ENCODE assay signal across 16 cellular contexts in the genomic region with DNA sequence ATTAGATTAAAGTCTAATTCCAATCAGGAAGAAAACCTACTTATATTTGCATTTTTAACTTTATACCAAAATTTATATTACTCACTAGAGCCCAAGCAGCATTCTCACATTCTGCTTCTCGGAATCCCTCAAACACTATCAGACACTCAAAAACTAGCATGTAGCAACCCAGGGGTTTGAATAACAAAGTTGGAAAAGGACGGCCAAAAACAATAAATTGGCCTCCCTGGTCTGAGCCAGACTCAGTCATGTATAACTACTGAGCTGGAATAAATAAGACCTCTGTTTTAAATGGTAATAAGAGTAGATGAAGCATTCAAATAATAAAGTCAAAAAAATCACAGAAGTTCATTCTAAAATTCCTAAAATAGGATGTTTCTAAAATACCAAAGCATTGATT.
DNase-seq lines count a peak whose midpoint lies in the region; ATAC-seq and TF ChIP-seq lines count a peak whose summit lies in the region.
"Had no signal": no experiment of that assay in that cellular context is flagged by ENCODE, and none has a peak within 500 bp of the region (broad histone marks: within the 10 kb centered on the region; RNA-seq: fewer than 3 reads in every experiment).

No MANE protein-coding gene starts in this region.

- ATAC-seq in HG02759 (IDR thresholded peaks at IDR 0.05; ENCODE audit: unreplicated experiment) = no peak

- DNase-seq in AG09319 (ENCODE audit: extremely low read depth, low read depth) = peak; percentile 69
- DNase-seq in cardiac fibroblast (ENCODE audit: low read depth in 2 of 2) = peak; percentile 26 to 28
- DNase-seq in iris pigment epithelial cell (ENCODE audit: low read depth) = peak; percentile 23
- no peak for DNase-seq in suprapubic skin (ENCODE audit: low spot score in 2 of 2)
- DNase-seq in D341Med (ENCODE audit: low spot score) = no peak
- no peak for DNase-seq in NK-92 (lab: John Stamatoyannopoulos, UW; ENCODE audit: unreplicated experiment)
- DNase-seq: 8988T, C1 segment of cervical spinal cord, COR-L47, KG1, NCI-H1092 treated with DMSO at 0.1 percent for 48 hours, NCI-H1694 treated with DMSO at 0.1 percent for 48 hours, NCI-H748 treated with DMSO at 0.1 percent for 48 hours, PC-9 had no signal

- H3K4me3 ChIP-seq in cardiac fibroblast (replicated peaks in 1 of 2; ENCODE audit: low read depth in 2 of 2, low read length in 2 of 2) (no peak overlapping the region), skeletal muscle satellite cell (ENCODE audit: low read length) (no peak overlapping the region), suprapubic skin (no peak overlapping the region)
- H3K4me3 ChIP-seq: PC-9 had no signal

- peak overlapping the region; percentile 0 for H3K9ac ChIP-seq in skeletal muscle satellite cell (ENCODE audit: low read depth, low read length)

- no peak for TF ChIP-seq EP300 in suprapubic skin (IDR thresholded peaks at IDR 0.05)

- H3K9me3 ChIP-seq in skeletal muscle satellite cell (replicated peaks; ENCODE audit: low read length) = no peaks in the 10 kb centered on the region
- no peaks in the 10 kb centered on the region for H3K9me3 ChIP-seq in suprapubic skin

- TF ChIP-seq CTCF in AG09319 (IDR thresholded peaks at IDR 0.05; ENCODE audit: low read depth, low read length) = no peak
- no peak for TF ChIP-seq CTCF in cardiac fibroblast (IDR thresholded peaks at IDR 0.05; ENCODE audit: low read depth, low read length)
- TF ChIP-seq CTCF in suprapubic skin (IDR thresholded peaks at IDR 0.05) = no peak

- H3K27ac ChIP-seq in suprapubic skin = no peak overlapping the region
- H3K27ac ChIP-seq: PC-9 had no signal

- WGBS in suprapubic skin = 63% methylated on average over 2 of the region's 2 CpGs

- H3K36me3 ChIP-seq in skeletal muscle satellite cell (ENCODE audit: insufficient read depth, low read length) (no peaks in the 10 kb centered on the region), suprapubic skin (no peaks in the 10 kb centered on the region)

- no peaks in the 10 kb centered on the region for H3K27me3 ChIP-seq in skeletal muscle satellite cell (ENCODE audit: control insufficient read depth, insufficient read depth, low read length)
- no peaks in the 10 kb centered on the region for H3K27me3 ChIP-seq in suprapubic skin

- no peak for TF ChIP-seq POLR2A in suprapubic skin (IDR thresholded peaks at IDR 0.05)

- H3K4me2 ChIP-seq in skeletal muscle satellite cell (ENCODE audit: low read length) = no peak overlapping the region
- H3K4me2 ChIP-seq: PC-9 had no signal

- peaks cover 4% of the 10 kb centered on the region for H3K4me1 ChIP-seq in skeletal muscle satellite cell (ENCODE audit: control insufficient read depth, insufficient read depth, low read length)
- H3K4me1 ChIP-seq in suprapubic skin = no peaks in the 10 kb centered on the region

Comparison
In these comparisons a context has a peak if more than half of its experiments do, and no peak if none do; other contexts are left out.
1. DNase-seq: peak in AG09319 (single experiment), cardiac fibroblast (2 of 2) and iris pigment epithelial cell (single experiment); none in suprapubic skin (0 of 2), D341Med (single experiment) and NK-92 (single experiment).